Comparison of ENCODE assay signal across 4 cellular contexts in the genomic region with DNA sequence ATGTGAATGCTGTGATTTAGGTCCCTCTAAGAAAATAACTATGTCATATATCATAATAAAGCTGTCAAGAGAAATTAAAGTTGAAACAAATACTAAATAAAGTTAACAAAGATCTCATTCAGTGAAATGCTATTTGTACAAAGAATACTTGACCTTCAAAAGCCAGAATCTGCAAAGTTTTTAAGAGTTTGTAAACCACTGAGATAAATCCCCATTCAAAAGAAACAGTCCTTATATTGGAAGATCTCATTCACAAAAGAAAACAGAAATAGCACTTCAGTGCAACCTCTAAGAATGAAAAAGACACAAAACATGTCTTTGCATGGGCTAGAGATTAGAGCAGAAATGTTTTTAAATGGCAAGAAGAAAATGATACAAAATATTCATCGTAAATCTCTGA.
"Had no signal": no experiment of that assay in that cellular context is flagged by ENCODE, and none has a peak within 500 bp of the region (broad histone marks: within the 10 kb centered on the region; RNA-seq: fewer than 3 reads in every experiment).

No MANE protein-coding gene starts in this region.

- DNase-seq: GM23248, GOT3, H7, IMR-90 had no signal
